Comparison of ENCODE assay signal across 1 cellular context in genomic region chr14:68127166-68127565, GRCh38.
TF ChIP-seq lines count a peak whose summit lies in the region.

No MANE protein-coding gene starts in this region.

TF ChIP-seq in A549, 52 proteins besides CTCF, POLR2A, EP300 and RAD21:
- TF ChIP-seq ELK1 (IDR thresholded peaks at IDR 0.05; ENCODE audit: low read depth, low read length): no peak
- no peak for TF ChIP-seq KDM5A (IDR thresholded peaks at IDR 0.05)
- TF ChIP-seq HDAC2 (IDR thresholded peaks at IDR 0.05): no peak
- TF ChIP-seq GATA3 (IDR thresholded peaks at IDR 0.05; ENCODE audit: borderline replicate concordance): no peak
- no peak for TF ChIP-seq MAZ (IDR thresholded peaks at IDR 0.05; ENCODE audit: borderline replicate concordance, low read depth, low read length)
- TF ChIP-seq HEYL (CRISPR knock-in tag; IDR thresholded peaks at IDR 0.05): no peak
- no peak for TF ChIP-seq EHF (CRISPR knock-in tag; IDR thresholded peaks at IDR 0.05)
- TF ChIP-seq FOSL2 (IDR thresholded peaks at IDR 0.05): no peak
- no peak for TF ChIP-seq FOSL2 (CRISPR knock-in tag; IDR thresholded peaks at IDR 0.05)
- no peak for TF ChIP-seq MAFK (IDR thresholded peaks at IDR 0.05; ENCODE audit: partially characterized antibody)
- no peak for TF ChIP-seq RARB (CRISPR knock-in tag; IDR thresholded peaks at IDR 0.05)
- TF ChIP-seq CBX8 (IDR thresholded peaks at IDR 0.05): no peak
- TF ChIP-seq CEBPB (IDR thresholded peaks at IDR 0.05): no peak
- no peak for TF ChIP-seq HMGXB4 (CRISPR knock-in tag; IDR thresholded peaks at IDR 0.05; ENCODE audit: borderline replicate concordance)
- TF ChIP-seq EHMT2 (IDR thresholded peaks at IDR 0.05; ENCODE audit: low read depth): no peak
- no peak for TF ChIP-seq TP53 (CRISPR knock-in tag; IDR thresholded peaks at IDR 0.05)
- TF ChIP-seq FOXS1 (CRISPR knock-in tag; IDR thresholded peaks at IDR 0.05): no peak
- TF ChIP-seq E2F6 (IDR thresholded peaks at IDR 0.05; ENCODE audit: borderline replicate concordance, low read depth): no peak
- no peak for TF ChIP-seq MAX (IDR thresholded peaks at IDR 0.05)
TF ChIP-seq in A549: peak in this region for 0.
